Comparison of ENCODE assay signal across 8 cellular contexts in genomic region chr3:69079269-69080159, GRCh38. TPM values are rescaled to one million over a fixed set of nuclear protein-coding genes. Genes with fewer than 3 reads are reported as not detected.
DNase-seq lines count a peak whose midpoint lies in the region; ATAC-seq and TF ChIP-seq lines count a peak whose summit lies in the region.

No MANE protein-coding gene starts in this region.

- no peaks in the 10 kb centered on the region for H3K9me2 ChIP-seq in hepatocyte (replicated peaks; ENCODE audit: insufficient read depth)

- peak overlapping the region; percentile 96 for H3K4me3 ChIP-seq in HUES6 (ENCODE audit: low read depth, low read length)
- H3K4me3 ChIP-seq in hepatocyte: peak overlapping the region; percentile 72
- H3K4me3 ChIP-seq in skeletal muscle cell (ENCODE audit: low read depth, low read length): peak overlapping the region; percentile 79

- H3K36me3 ChIP-seq in HUES6 (ENCODE audit: control insufficient read depth, insufficient read depth, low read length): peaks cover 9% of the 10 kb centered on the region
- H3K36me3 ChIP-seq in hepatocyte (replicated peaks; ENCODE audit: insufficient read depth, low read depth): no peaks in the 10 kb centered on the region

- peak overlapping the region; percentile 76 for H2AFZ ChIP-seq in hepatocyte

- POLR2A ChIA-PET in activated naive CD8-positive, alpha-beta T cell treated with anti-CD3 and anti-CD28 coated beads, Interleukin-2, amount 10 ng/mL, durations not matched to agents 7 days and 5 days (lab: Charles Lee): interaction anchor here (1.5 to 6.0 kb wide), 6 partner anchors 9 to 27 kb away, joined by 5 to 33 read pairs (median 18); partner anchors contain the start of gene TMF1

- peaks cover 17% of the 10 kb centered on the region for H3K36me3 Mint-ChIP-seq in T-helper 1 cell treated with Interleukin-12 subunit alpha and Interleukin-12 subunit beta and Interleukin-4 antibody, amounts not matched to agents 30 μg/mL and 1 μg/mL, for 36 hours (ENCODE audit: low read depth)
- H3K36me3 Mint-ChIP-seq in activated naive CD8-positive, alpha-beta T cell treated with anti-CD3 and anti-CD28 coated beads, Interleukin-2, amount 10 ng/mL, durations not matched to agents 7 days and 5 days: peaks cover 14% of the 10 kb centered on the region

- peak overlapping the region; percentile 29 for H3K27ac Mint-ChIP-seq in T-helper 1 cell treated with Interleukin-12 subunit alpha and Interleukin-12 subunit beta and Interleukin-4 antibody, amounts not matched to agents 30 μg/mL and 1 μg/mL, for 36 hours
- peak overlapping the region; percentile 89 for H3K27ac Mint-ChIP-seq in activated naive CD8-positive, alpha-beta T cell treated with anti-CD3 and anti-CD28 coated beads, Interleukin-2, amount 10 ng/mL, durations not matched to agents 7 days and 5 days

- no peaks in the 10 kb centered on the region for H3K9me3 Mint-ChIP-seq in T-helper 1 cell treated with Interleukin-12 subunit alpha and Interleukin-12 subunit beta and Interleukin-4 antibody, amounts not matched to agents 30 μg/mL and 1 μg/mL, for 36 hours
- no peaks in the 10 kb centered on the region for H3K9me3 Mint-ChIP-seq in activated naive CD8-positive, alpha-beta T cell treated with anti-CD3 and anti-CD28 coated beads, Interleukin-2, amount 10 ng/mL, durations not matched to agents 7 days and 5 days

- peaks cover 58% of the 10 kb centered on the region for H3K79me2 ChIP-seq in hepatocyte

- ATAC-seq in activated naive CD8-positive, alpha-beta T cell treated with anti-CD3 and anti-CD28 coated beads, Interleukin-2, amount 10 ng/mL, durations not matched to agents 7 days and 5 days (ENCODE audit: low read depth): peak; percentile 19
- ATAC-seq in GM21526 (IDR thresholded peaks at IDR 0.05; ENCODE audit: low FRiP score, unreplicated experiment): no peak

- TF ChIP-seq CTCF in hepatocyte (IDR thresholded peaks at IDR 0.05; ENCODE audit: poor library complexity): no peak

- H4K20me1 ChIP-seq in hepatocyte (ENCODE audit: insufficient read depth, poor library complexity, severe bottlenecking): no peaks in the 10 kb centered on the region

- peak overlapping the region; percentile 90 for H3K4me2 ChIP-seq in hepatocyte

- H3K9ac ChIP-seq in HUES6 (ENCODE audit: low read length): peak overlapping the region; percentile 78

- H3K4me1 ChIP-seq in HUES6 (ENCODE audit: control insufficient read depth, insufficient read depth, low read length) (peaks cover 30% of the 10 kb centered on the region), hepatocyte (ENCODE audit: insufficient read depth) (peaks cover 37% of the 10 kb centered on the region)

- H3K4me1 Mint-ChIP-seq in T-helper 1 cell treated with Interleukin-12 subunit alpha and Interleukin-12 subunit beta and Interleukin-4 antibody, amounts not matched to agents 30 μg/mL and 1 μg/mL, for 36 hours (ENCODE audit: low read depth): peaks cover 57% of the 10 kb centered on the region
- peaks cover 53% of the 10 kb centered on the region for H3K4me1 Mint-ChIP-seq in activated naive CD8-positive, alpha-beta T cell treated with anti-CD3 and anti-CD28 coated beads, Interleukin-2, amount 10 ng/mL, durations not matched to agents 7 days and 5 days

- H3K27me3 ChIP-seq in HUES6 (ENCODE audit: control insufficient read depth, insufficient read depth, low read length) (no peaks in the 10 kb centered on the region), hepatocyte (no peaks in the 10 kb centered on the region)

- H3K9me3 ChIP-seq in HUES6 (ENCODE audit: control insufficient read depth, insufficient read depth, low read depth, low read length) (no peaks in the 10 kb centered on the region), hepatocyte (ENCODE audit: low read depth) (no peaks in the 10 kb centered on the region)

- DNase-seq in T-helper 1 cell (no peak), hepatocyte (ENCODE audit: low spot score) (peak; percentile 43), skeletal muscle cell (ENCODE audit: low read depth) (no peak), NOMO-1 treated with DMSO at 0.1 percent for 48 hours (lab: John Stamatoyannopoulos, UW; ENCODE audit: unreplicated experiment) (no peak)
- peak; percentile 58 for DNase-seq in activated naive CD8-positive, alpha-beta T cell treated with anti-CD3 and anti-CD28 coated beads, Interleukin-2, amount 10 ng/mL, durations not matched to agents 7 days and 5 days

- 6% methylated on average over 15 of the region's 29 CpGs for WGBS in hepatocyte (ENCODE audit: low lambda C conversion rate, missing lambda C conversion rate)

- H3K27ac ChIP-seq in HUES6 (ENCODE audit: low read depth, low read length) (peak overlapping the region; percentile 89), hepatocyte (peak overlapping the region; percentile 82)

- H3K27me3 Mint-ChIP-seq in T-helper 1 cell treated with Interleukin-12 subunit alpha and Interleukin-12 subunit beta and Interleukin-4 antibody, amounts not matched to agents 30 μg/mL and 1 μg/mL, for 36 hours (ENCODE audit: low read depth): no peaks in the 10 kb centered on the region
- no peaks in the 10 kb centered on the region for H3K27me3 Mint-ChIP-seq in activated naive CD8-positive, alpha-beta T cell treated with anti-CD3 and anti-CD28 coated beads, Interleukin-2, amount 10 ng/mL, durations not matched to agents 7 days and 5 days

- H3K4me3 Mint-ChIP-seq in T-helper 1 cell treated with Interleukin-12 subunit alpha and Interleukin-12 subunit beta and Interleukin-4 antibody, amounts not matched to agents 30 μg/mL and 1 μg/mL, for 36 hours: peak overlapping the region; percentile 87
- peak overlapping the region; percentile 86 for H3K4me3 Mint-ChIP-seq in activated naive CD8-positive, alpha-beta T cell treated with anti-CD3 and anti-CD28 coated beads, Interleukin-2, amount 10 ng/mL, durations not matched to agents 7 days and 5 days

RNA-seq across cellular contexts. Expression of gene UBA3, which starts 0.7 kb away (rescaled TPM):
- total RNA-seq in activated naive CD8-positive, alpha-beta T cell treated with anti-CD3 and anti-CD28 coated beads, Interleukin-2, amount 10 ng/mL, durations not matched to agents 7 days and 5 days: 100 to 1,000 TPM in 1 of 2 experiments, 10 to 100 TPM in 1; 91.2 to 102 TPM
- 59.4 and 59.8 TPM in 2 replicates for total RNA-seq in hepatocyte
- polyA plus RNA-seq in hepatocyte: 43.3 and 58.5 TPM in 2 replicates

RNA-seq across cellular contexts. Expression of gene ARL6IP5, which starts 5.2 kb away (rescaled TPM):
- total RNA-seq in activated naive CD8-positive, alpha-beta T cell treated with anti-CD3 and anti-CD28 coated beads, Interleukin-2, amount 10 ng/mL, durations not matched to agents 7 days and 5 days: 100 to 1,000 TPM; 147 to 150 TPM
- total RNA-seq in hepatocyte: 70.4 and 72.2 TPM in 2 replicates
- 103 and 116 TPM in 2 replicates for polyA plus RNA-seq in hepatocyte

RNA-seq across cellular contexts. Expression of gene TMF1, which starts 27.4 kb away (rescaled TPM):
- 10 to 100 TPM; 53.5 to 55.2 TPM for total RNA-seq in activated naive CD8-positive, alpha-beta T cell treated with anti-CD3 and anti-CD28 coated beads, Interleukin-2, amount 10 ng/mL, durations not matched to agents 7 days and 5 days
- 32.0 and 39.6 TPM in 2 replicates for total RNA-seq in hepatocyte
- polyA plus RNA-seq in hepatocyte: 19.5 and 23.8 TPM in 2 replicates

RNA-seq across cellular contexts. Expression of gene LMOD3, which starts 42.9 kb away (rescaled TPM):
- total RNA-seq in activated naive CD8-positive, alpha-beta T cell treated with anti-CD3 and anti-CD28 coated beads, Interleukin-2, amount 10 ng/mL, durations not matched to agents 7 days and 5 days: not detected
- total RNA-seq in hepatocyte: not detected in 2 replicates
- polyA plus RNA-seq in hepatocyte: not detected in 2 replicates

Comparison
In these comparisons a context has a peak if more than half of its experiments do, and no peak if none do; other contexts are left out.
1. DNase-seq: peak in activated naive CD8-positive, alpha-beta T cell treated with anti-CD3 and anti-CD28 coated beads, Interleukin-2, amount 10 ng/mL, durations not matched to agents 7 days and 5 days (single experiment) and hepatocyte (single experiment); none in T-helper 1 cell (0 of 5), skeletal muscle cell (single experiment) and NOMO-1 treated with DMSO at 0.1 percent for 48 hours (single experiment).
2. Peak in every context shown above with its lines, with median percentiles within 50 percentile points of each other: H3K4me3 ChIP-seq.